In the genomic region with DNA sequence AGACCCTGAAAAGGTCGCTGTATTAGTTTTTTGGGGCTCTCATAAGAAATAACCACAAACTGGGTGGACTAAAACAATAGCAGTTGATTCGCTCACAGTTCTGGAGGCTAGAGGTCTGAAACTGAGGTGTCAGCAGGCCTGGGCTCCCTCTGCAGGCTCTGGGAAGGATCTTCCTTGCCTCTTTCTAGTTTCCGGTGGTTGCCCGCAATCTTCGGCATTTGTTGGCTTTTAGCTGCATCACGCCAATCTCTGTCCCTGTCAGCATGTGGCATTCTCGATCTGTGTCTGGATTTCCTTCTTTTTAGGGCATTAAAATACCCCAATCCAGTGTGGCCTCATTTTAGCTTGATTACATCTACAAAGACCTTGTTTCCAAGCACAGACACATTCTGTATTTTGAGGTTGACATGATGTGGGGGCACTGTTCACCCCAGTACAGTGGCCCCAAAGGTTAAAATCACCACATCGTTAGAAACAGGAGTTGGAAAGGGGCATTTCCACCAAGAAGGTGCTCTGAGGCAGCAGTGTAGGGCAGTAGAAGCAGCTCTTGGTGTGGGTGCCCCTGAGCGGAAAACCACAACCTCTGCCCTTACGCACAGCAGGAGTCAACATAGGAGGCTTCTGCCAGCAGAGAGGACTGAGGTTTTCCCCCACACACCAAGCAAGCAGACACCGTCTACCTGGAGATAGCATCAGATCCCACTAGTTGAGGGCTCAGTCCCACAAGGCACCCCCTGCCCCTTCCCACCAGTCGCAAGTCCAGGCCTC, we compare ENCODE assay signal across 20 cellular contexts. TPM values are rescaled to one million over a fixed set of nuclear protein-coding genes. Genes with fewer than 3 reads are reported as not detected.
A peak's percentile ranks its signal among the peaks of the same experiment; 100 is the strongest.
DNase-seq lines count a peak whose midpoint lies in the region; ATAC-seq, FAIRE-seq and TF ChIP-seq lines count a peak whose summit lies in the region.
"Had no signal": no experiment of that assay in that cellular context is flagged by ENCODE, and none has a peak within 500 bp of the region (broad histone marks: within the 10 kb centered on the region; RNA-seq: fewer than 3 reads in every experiment).

No MANE protein-coding gene starts in this region.

- H3K36me3 Mint-ChIP-seq in activated CD4-positive, alpha-beta memory T cell treated with anti-CD3 and anti-CD28 coated beads for 36 hours, result peaks cover 64% of the 10 kb centered on the region
- H3K36me3 Mint-ChIP-seq in MCF 10A (ENCODE audit: insufficient read depth, unreplicated experiment), result peaks cover 90% of the 10 kb centered on the region

- no peaks in the 10 kb centered on the region for H3K4me1 ChIP-seq in H1 (replicated peaks in 1 of 4; ENCODE audit: control insufficient read depth in 3 of 4, insufficient read depth in 4 of 4, low read length in 3 of 4)
- H3K4me1 ChIP-seq: spleen, uterus had no signal

- H2BK5ac ChIP-seq in H1 (ENCODE audit: low read depth, low read length), result no peak overlapping the region

- no peak overlapping the region for H4K8ac ChIP-seq in H1 (ENCODE audit: extremely low read depth, insufficient read depth, low read length)

- DNase-seq in activated gamma-delta T cell treated with Interleukin-2 at 50 U/mL for 16 hours (peak; percentile 16), activated gamma-delta T cell (lab: John Stamatoyannopoulos, UW) (no peak), H1 (ENCODE audit: low read depth in 1 of 2, low spot score in 2 of 2) (no peak), MCF 10A (ENCODE audit: unreplicated experiment) (no peak), NCI-H1930 (lab: John Stamatoyannopoulos, UW) (no peak), HuH-7 (ENCODE audit: low spot score) (no peak)
- peak; percentile 51 for DNase-seq in activated CD4-positive, alpha-beta memory T cell treated with anti-CD3 and anti-CD28 coated beads for 36 hours
- DNase-seq in stimulated activated naive CD8-positive, alpha-beta T cell treated with anti-CD3 and anti-CD28 coated beads, Interleukin-15, Interleukin-2, amounts not matched to agents 100 U/mL and 50 U/mL, for 24 hours, result peak; percentile 30
- DNase-seq: GM23248, hippocampal formation, NCI-H1048, NCI-H510A, nucleus accumbens, spleen, uterus had no signal

- no peak overlapping the region for H3K23ac ChIP-seq in H1 (ENCODE audit: insufficient read length)

- no peaks in the 10 kb centered on the region for H3K23me2 ChIP-seq in H1 (ENCODE audit: low read depth, low read length)

- peak overlapping the region; percentile 77 for H3K27ac Mint-ChIP-seq in activated CD4-positive, alpha-beta memory T cell treated with anti-CD3 and anti-CD28 coated beads for 36 hours
- H3K27ac Mint-ChIP-seq in MCF 10A (ENCODE audit: low read depth, unreplicated experiment), result no peak overlapping the region

- CTCF ChIA-PET in activated CD4-positive, alpha-beta memory T cell treated with anti-CD3 and anti-CD28 coated beads for 36 hours (lab: Charles Lee), result interaction anchor here (1.0 to 1.2 kb wide), 2 partner anchors 126 to 223 kb away, joined by 3 to 4 read pairs; no protein-coding TSS in a partner anchor
- CTCF ChIA-PET in H1 (lab: Charles Lee; ENCODE audit: partially characterized antibody), result interaction anchor here (0.6 to 1.3 kb wide), 3 partner anchors 13 to 223 kb away, joined by 3 to 5 read pairs (median 3); a partner anchor contains a TSS
- CTCF ChIA-PET in MCF 10A (lab: Yijun Ruan, JAX), result interaction anchor here (0.6 to 0.7 kb wide), 3 partner anchors 135 to 224 kb away, joined by 3 read pairs; no protein-coding TSS in a partner anchor

- no peak overlapping the region for H2BK20ac ChIP-seq in H1 (ENCODE audit: low read length)

- H3K36me3 ChIP-seq in H1 (ENCODE audit: control insufficient read depth in 2 of 4, insufficient read depth in 4 of 4, low read length in 3 of 4), result peaks cover 25 to 65% (median 51%) of the 10 kb centered on the region in 4 experiments
- H3K36me3 ChIP-seq: uterus had no signal

- no peak for TF ChIP-seq EP300 in H1 (IDR thresholded peaks at IDR 0.05; ENCODE audit: borderline replicate concordance in 1 of 2, low read depth in 2 of 2, low read length in 2 of 2)

- no peak overlapping the region for H2BK120ac ChIP-seq in H1 (replicated peaks; ENCODE audit: low read depth, low read length)

- peak; percentile 84 for ATAC-seq in stimulated activated naive CD8-positive, alpha-beta T cell treated with anti-CD3 and anti-CD28 coated beads, Interleukin-15, Interleukin-2, amounts not matched to agents 100 U/mL and 50 U/mL, for 24 hours
- ATAC-seq: esophagus mucosa had no signal

- H3K4me3 ChIP-seq in H1 (ENCODE audit: extremely low read depth in 1 of 4, insufficient read depth in 2 of 4, low read depth in 3 of 4, low read length in 4 of 4), result no peak overlapping the region
- H3K4me3 ChIP-seq: GM23248, spleen, uterus had no signal

- no peak overlapping the region for H3K18ac ChIP-seq in H1 (ENCODE audit: extremely low read depth, low read length)

- no peaks in the 10 kb centered on the region for H3K79me2 ChIP-seq in H1 (ENCODE audit: control insufficient read depth in 1 of 2, insufficient read depth in 2 of 2, low read length in 2 of 2)

- H3K4me2 ChIP-seq in H1 (ENCODE audit: insufficient read depth in 1 of 2, low read depth in 2 of 2, low read length in 2 of 2), result no peak overlapping the region

- no peak overlapping the region for H4K91ac ChIP-seq in H1 (replicated peaks; ENCODE audit: insufficient read length, low read length)

- H2BK15ac ChIP-seq in H1 (ENCODE audit: low read length), result no peak overlapping the region

- no peak overlapping the region for H3K4ac ChIP-seq in H1 (replicated peaks; ENCODE audit: insufficient read length, low read depth, low read length)

- H3K27ac ChIP-seq in H1 (ENCODE audit: low read depth, low read length), result no peak overlapping the region
- H3K27ac ChIP-seq: GM23248, uterus had no signal

- H4K20me1 ChIP-seq in H1 (replicated peaks in 1 of 2; ENCODE audit: control insufficient read depth in 1 of 2, insufficient read depth in 2 of 2, low read length in 2 of 2), result peaks cover 2% of the 10 kb centered on the region in 2 experiments

- no peaks in the 10 kb centered on the region for H3K27me3 Mint-ChIP-seq in activated CD4-positive, alpha-beta memory T cell treated with anti-CD3 and anti-CD28 coated beads for 36 hours
- H3K27me3 Mint-ChIP-seq in MCF 10A (ENCODE audit: insufficient read depth, unreplicated experiment), result no peaks in the 10 kb centered on the region

- H3K56ac ChIP-seq in H1 (replicated peaks; ENCODE audit: insufficient read length, low read depth, low read length), result no peak overlapping the region

- no peak overlapping the region for H2AFZ ChIP-seq in H1 (ENCODE audit: low read length)
- H2AFZ ChIP-seq: GM23248 had no signal

- H3K14ac ChIP-seq in H1 (ENCODE audit: insufficient read length), result no peak overlapping the region

- no peak for FAIRE-seq in H1 (lab: Jason Lieb, UNC)
- FAIRE-seq: bronchial epithelial cell, GM12891, RCC 7860 had no signal

- no peaks in the 10 kb centered on the region for H3K27me3 ChIP-seq in H1 (replicated peaks in 1 of 4; ENCODE audit: control insufficient read depth in 3 of 4, extremely low read depth in 1 of 4, insufficient read depth in 3 of 4, low read length in 3 of 4)
- H3K27me3 ChIP-seq: spleen, uterus had no signal

- TF ChIP-seq CTCF in H1 (IDR thresholded peaks at IDR 0.05; ENCODE audit: control extremely low read depth in 1 of 3, insufficient read depth in 1 of 3, low read depth in 1 of 3, low read length in 3 of 3) (peak in 2 of 3 experiments; percentile 27 to 41; a peak in 2 of 4 replicates), MCF 10A (IDR thresholded peaks at IDR 0.05; ENCODE audit: unreplicated experiment) (no peak)

- H2BK12ac ChIP-seq in H1 (ENCODE audit: low read depth, low read length), result no peak overlapping the region

- peak; percentile 32 to 50; a peak in 3 of 4 replicates for TF ChIP-seq RAD21 in H1 (IDR thresholded peaks at IDR 0.05 in 1 of 2, conservative IDR thresholded peaks at IDR 0.05 in 1 of 2; ENCODE audit: low read depth in 2 of 2, low read length in 2 of 2)

- H3K9me3 ChIP-seq in H1 (ENCODE audit: insufficient read depth in 2 of 2, low read depth in 1 of 2, low read length in 1 of 2), result no peaks in the 10 kb centered on the region
- H3K9me3 ChIP-seq: spleen, uterus had no signal

- intact Hi-C loops in activated CD4-positive, alpha-beta memory T cell treated with anti-CD3 and anti-CD28 coated beads for 36 hours (cut with micrococcal nuclease), result no loop called here
- intact Hi-C loops in MCF 10A (cut with micrococcal nuclease), result no loop called here

- no peak overlapping the region for H4K5ac ChIP-seq in H1 (ENCODE audit: insufficient read length, low read depth, low read length)

- no peak overlapping the region for H3K4me3 Mint-ChIP-seq in activated CD4-positive, alpha-beta memory T cell treated with anti-CD3 and anti-CD28 coated beads for 36 hours
- no peak overlapping the region for H3K4me3 Mint-ChIP-seq in MCF 10A (ENCODE audit: unreplicated experiment)
- H3K4me3 Mint-ChIP-seq: T-helper 2 cell treated with Interferon-gamma antibody and Interleukin-4, amounts not matched to agents 5 μg/mL and 100 μg/mL, for 36 hours had no signal

- H3K9ac ChIP-seq in H1 (replicated peaks in 1 of 4; ENCODE audit: extremely low read depth in 1 of 4, low read depth in 3 of 4, low read length in 3 of 4), result no peak overlapping the region
- H3K9ac ChIP-seq: GM23248 had no signal

- H3K79me1 ChIP-seq in H1 (ENCODE audit: low read depth, low read length), result peaks cover 2% of the 10 kb centered on the region; the same call in 1 of the 2 replicates

- no TSS peak for BruUV-seq in MCF 10A (replicated peaks; lab: Mats Ljungman, UMichigan)

- POLR2A ChIA-PET in activated CD4-positive, alpha-beta memory T cell treated with anti-CD3 and anti-CD28 coated beads for 36 hours (lab: Charles Lee), result interaction anchor here (5.1 kb wide), 1 partner anchor 13 kb away, joined by 20 read pairs; a partner anchor contains a TSS
- POLR2A ChIA-PET in H1 (lab: Charles Lee; ENCODE audit: partially characterized antibody), result interaction anchor here (2.5 to 11.3 kb wide), 3 partner anchors 8 to 16 kb away, joined by 8 to 125 read pairs (median 45); a partner anchor contains a TSS
- POLR2A ChIA-PET in MCF 10A (lab: Yijun Ruan, JAX), result no interaction called here

- no peak for TF ChIP-seq POLR2A in H1 (IDR thresholded peaks at IDR 0.05; ENCODE audit: control extremely low read depth in 1 of 2, low read depth in 2 of 2, low read length in 2 of 2)

- no peak overlapping the region for H2AK5ac ChIP-seq in H1 (ENCODE audit: low read depth, low read length)

- H3K9me3 Mint-ChIP-seq in activated CD4-positive, alpha-beta memory T cell treated with anti-CD3 and anti-CD28 coated beads for 36 hours, result no peaks in the 10 kb centered on the region
- no peaks in the 10 kb centered on the region for H3K9me3 Mint-ChIP-seq in MCF 10A (ENCODE audit: unreplicated experiment)
- H3K9me3 Mint-ChIP-seq: T-helper 2 cell treated with Interferon-gamma antibody and Interleukin-4, amounts not matched to agents 5 μg/mL and 100 μg/mL, for 36 hours had no signal

- H3K4me1 Mint-ChIP-seq in activated CD4-positive, alpha-beta memory T cell treated with anti-CD3 and anti-CD28 coated beads for 36 hours (ENCODE audit: low read depth), result peaks cover 15% of the 10 kb centered on the region
- no peaks in the 10 kb centered on the region for H3K4me1 Mint-ChIP-seq in MCF 10A (ENCODE audit: insufficient read depth, unreplicated experiment)

- WGBS in H1 (ENCODE audit: extremely low coverage in 1 of 2, insufficient coverage in 1 of 2, insufficient read length in 1 of 2, insufficient replicate concordance in 2 of 2, low coverage in 1 of 2, low lambda C conversion rate in 2 of 2, missing lambda C conversion rate in 1 of 2), 2 experiments, result 86% methylated on average over 12 of the region's 12 CpGs; no CpG with 5 or more reads in 1 of the 2 experiments

RNA-seq across cellular contexts. Expression of a gene that starts 13.5 kb away (rescaled TPM):
- total RNA-seq in activated CD4-positive, alpha-beta memory T cell treated with anti-CD3 and anti-CD28 coated beads for 36 hours, result 1 to 10 TPM; 9.3 to 9.7 TPM
- 7.4 and 7.6 TPM in 2 replicates for total RNA-seq in H1 (2021; fragmentation: NEBNext Ultra II Directional; extraction: Animal tissue kit (Norgen Biotek cat#: 25700))
- polyA plus RNA-seq in H1 (2011; rRNA removed), result 2.4 and 2.7 TPM in 2 replicates
- 3.0 TPM for polyA plus RNA-seq in H1 (2011; cell fraction: cytosol; rRNA removed)
- 4.6 TPM for polyA plus RNA-seq in H1 (2011; cell fraction: nucleus; rRNA removed)
- polyA plus RNA-seq in H1 (2012, experiment 1 of 2), result 3.8 to 4.6 TPM (median 4.2 TPM) in 4 replicates
- polyA plus RNA-seq in H1 (2012, experiment 2 of 2), result 0.77 TPM
- polyA plus RNA-seq in H1 (2013, experiment 1 of 2), result 1.8 TPM
- polyA plus RNA-seq in H1 (2013, experiment 2 of 2), result 2.0 TPM
- 20.6 and 21.1 TPM in 2 replicates for polyA minus RNA-seq in H1 (2011; rRNA and poly(A)+ RNA removed)
- polyA minus RNA-seq in H1 (2011; cell fraction: cytosol; rRNA and poly(A)+ RNA removed), result 6.9 TPM
- 18.3 TPM for polyA minus RNA-seq in H1 (2011; cell fraction: nucleus; rRNA and poly(A)+ RNA removed)
- 7.9 and 9.3 TPM in 2 replicates for total RNA-seq in MCF 10A (2022)

RNA-seq across cellular contexts. Expression of a gene that starts 13.5 kb away (rescaled TPM):
- 1,000 to 10,000 TPM; 2,267 to 2,331 TPM for total RNA-seq in activated CD4-positive, alpha-beta memory T cell treated with anti-CD3 and anti-CD28 coated beads for 36 hours
- total RNA-seq in H1 (2021; fragmentation: NEBNext Ultra II Directional; extraction: Animal tissue kit (Norgen Biotek cat#: 25700)), result 1,993 and 2,006 TPM in 2 replicates
- 4,427 and 4,892 TPM in 2 replicates for polyA plus RNA-seq in H1 (2011; rRNA removed)
- polyA plus RNA-seq in H1 (2011; cell fraction: cytosol; rRNA removed), result 5,729 TPM
- polyA plus RNA-seq in H1 (2011; cell fraction: nucleus; rRNA removed), result 1,855 TPM
- 3,132 to 3,522 TPM (median 3,375 TPM) in 4 replicates for polyA plus RNA-seq in H1 (2012, experiment 1 of 2)
- 5,820 TPM for polyA plus RNA-seq in H1 (2012, experiment 2 of 2)
- 3,402 TPM for polyA plus RNA-seq in H1 (2013, experiment 1 of 2)
- 3,308 TPM for polyA plus RNA-seq in H1 (2013, experiment 2 of 2)
- 609 and 632 TPM in 2 replicates for polyA minus RNA-seq in H1 (2011; rRNA and poly(A)+ RNA removed)
- 823 TPM for polyA minus RNA-seq in H1 (2011; cell fraction: cytosol; rRNA and poly(A)+ RNA removed)
- 843 TPM for polyA minus RNA-seq in H1 (2011; cell fraction: nucleus; rRNA and poly(A)+ RNA removed)
- 3,086 and 3,252 TPM in 2 replicates for total RNA-seq in MCF 10A (2022)

RNA-seq across cellular contexts. Expression of a gene that starts 13.6 kb away (rescaled TPM):
- total RNA-seq in activated CD4-positive, alpha-beta memory T cell treated with anti-CD3 and anti-CD28 coated beads for 36 hours, result 10 to 100 TPM; 19.7 to 20.9 TPM
- total RNA-seq in H1 (2021; fragmentation: NEBNext Ultra II Directional; extraction: Animal tissue kit (Norgen Biotek cat#: 25700)), result 18.3 and 18.8 TPM in 2 replicates
- 9.7 and 16.2 TPM in 2 replicates for polyA plus RNA-seq in H1 (2011; rRNA removed)
- 14.4 TPM for polyA plus RNA-seq in H1 (2011; cell fraction: cytosol; rRNA removed)
- polyA plus RNA-seq in H1 (2011; cell fraction: nucleus; rRNA removed), result 38.1 TPM
- 13.0 to 19.6 TPM (median 17.2 TPM) in 4 replicates for polyA plus RNA-seq in H1 (2012, experiment 1 of 2)
- polyA plus RNA-seq in H1 (2012, experiment 2 of 2), result 17.2 TPM
- polyA plus RNA-seq in H1 (2013, experiment 1 of 2), result 10.1 TPM
- 9.4 TPM for polyA plus RNA-seq in H1 (2013, experiment 2 of 2)
- polyA minus RNA-seq in H1 (2011; rRNA and poly(A)+ RNA removed), result 9.7 and 10.9 TPM in 2 replicates
- 12.3 TPM for polyA minus RNA-seq in H1 (2011; cell fraction: cytosol; rRNA and poly(A)+ RNA removed)
- polyA minus RNA-seq in H1 (2011; cell fraction: nucleus; rRNA and poly(A)+ RNA removed), result 21.2 TPM
- total RNA-seq in MCF 10A (2022), result 23.5 and 26.2 TPM in 2 replicates

RNA-seq across cellular contexts. Expression of a gene that starts 40.7 kb away (rescaled TPM):
- total RNA-seq in activated CD4-positive, alpha-beta memory T cell treated with anti-CD3 and anti-CD28 coated beads for 36 hours, result 1 to 10 TPM; 3.2 to 4.6 TPM
- total RNA-seq in H1 (2021; fragmentation: NEBNext Ultra II Directional; extraction: Animal tissue kit (Norgen Biotek cat#: 25700)), result 24.6 and 25.6 TPM in 2 replicates
- 30.9 and 36.4 TPM in 2 replicates for polyA plus RNA-seq in H1 (2011; rRNA removed)
- polyA plus RNA-seq in H1 (2011; cell fraction: cytosol; rRNA removed), result 21.7 TPM
- 65.2 TPM for polyA plus RNA-seq in H1 (2011; cell fraction: nucleus; rRNA removed)
- polyA plus RNA-seq in H1 (2012, experiment 1 of 2), result 13.3 to 27.8 TPM (median 23.7 TPM) in 4 replicates
- polyA plus RNA-seq in H1 (2012, experiment 2 of 2), result 25.4 TPM
- polyA plus RNA-seq in H1 (2013, experiment 1 of 2), result 24.7 TPM
- 24.9 TPM for polyA plus RNA-seq in H1 (2013, experiment 2 of 2)
- polyA minus RNA-seq in H1 (2011; rRNA and poly(A)+ RNA removed), result 18.3 and 19.1 TPM in 2 replicates
- polyA minus RNA-seq in H1 (2011; cell fraction: cytosol; rRNA and poly(A)+ RNA removed), result 19.2 TPM
- 24.4 TPM for polyA minus RNA-seq in H1 (2011; cell fraction: nucleus; rRNA and poly(A)+ RNA removed)
- total RNA-seq in MCF 10A (2022), result 13.7 and 14.0 TPM in 2 replicates

Comparison
In these comparisons a context has a peak if more than half of its experiments do, and no peak if none do; other contexts are left out.
1. DNase-seq: peak in activated gamma-delta T cell treated with Interleukin-2 at 50 U/mL for 16 hours (single experiment), activated CD4-positive, alpha-beta memory T cell treated with anti-CD3 and anti-CD28 coated beads for 36 hours (single experiment) and stimulated activated naive CD8-positive, alpha-beta T cell treated with anti-CD3 and anti-CD28 coated beads, Interleukin-15, Interleukin-2, amounts not matched to agents 100 U/mL and 50 U/mL, for 24 hours (single experiment); none in activated gamma-delta T cell (single experiment), H1 (0 of 2), MCF 10A (single experiment), NCI-H1930 (0 of 2) and HuH-7 (single experiment).